ENCODE assay signal across 8 cellular contexts in genomic region chr1:16367968-16368910, GRCh38. TPM values are rescaled to one million over a fixed set of nuclear protein-coding genes. Genes with fewer than 3 reads are reported as not detected.
A peak's percentile ranks its signal among the peaks of the same experiment; 100 is the strongest.
DNase-seq lines count a peak whose midpoint lies in the region; TF ChIP-seq lines count a peak whose summit lies in the region.

No MANE protein-coding gene starts in this region.

- H3K4me1 ChIP-seq in KMS-11 (ENCODE audit: low read depth, poor library complexity, severe bottlenecking) (peaks cover 44% of the 10 kb centered on the region), urinary bladder (ENCODE audit: insufficient read depth) (no peaks in the 10 kb centered on the region)

- H3K4me1 Mint-ChIP-seq in MCF 10A (ENCODE audit: insufficient read depth, unreplicated experiment) = peaks cover 23% of the 10 kb centered on the region

- H2AFZ ChIP-seq in KMS-11 (ENCODE audit: low read depth) = no peak overlapping the region

- DNase-seq in MCF 10A (ENCODE audit: unreplicated experiment) (no peak), lower leg skin (ENCODE audit: low spot score in 2 of 2) (no peak), NOMO-1 treated with dmso at 0.1 percent for 144 hours (lab: John Stamatoyannopoulos, UW; ENCODE audit: unreplicated experiment) (no peak), anterior cingulate cortex (lab: John Stamatoyannopoulos, UW) (no peak), mesenteric fat pad (ENCODE audit: low spot score) (no peak)

- intact Hi-C loops in MCF 10A (cut with micrococcal nuclease) (loop anchor here (1.0 to 10.0 kb wide), 2 partner anchors 28 to 363 kb away; partner anchors contain the start of gene SRARP), lower leg skin (cut with DNase I; ENCODE audit: low total_unique reads) (no loop called here)

- POLR2A ChIA-PET in MCF 10A (lab: Yijun Ruan, JAX) = interaction anchor here (0.6 to 4.4 kb wide), 23 partner anchors 8 to 922 kb away, joined by 3 to 51 read pairs (median 3); partner anchors contain the start of genes FBXO42, NECAP2 and RNU1-1

- peaks cover 21% of the 10 kb centered on the region for H3K36me3 Mint-ChIP-seq in MCF 10A (ENCODE audit: insufficient read depth, unreplicated experiment)

- H3K79me2 ChIP-seq in KMS-11 (ENCODE audit: insufficient read depth, low read depth) = peaks cover 58% of the 10 kb centered on the region

- H3K4me3 ChIP-seq in KMS-11 (IDR thresholded peaks at IDR 0.05; ENCODE audit: insufficient read depth, low read depth, low read length) = peak overlapping the region; percentile 89
- peak overlapping the region; percentile 70 for H3K4me3 ChIP-seq in lower leg skin (ENCODE audit: low read depth, poor library complexity, severe bottlenecking)
- H3K4me3 ChIP-seq in urinary bladder (ENCODE audit: low read depth, low read length) = peak overlapping the region; percentile 52

- H3K4me3 Mint-ChIP-seq in MCF 10A (ENCODE audit: unreplicated experiment) = peak overlapping the region; percentile 74

- CTCF ChIA-PET in MCF 10A (lab: Yijun Ruan, JAX) = interaction anchor here (0.6 to 1.2 kb wide), 6 partner anchors 68 to 289 kb away, joined by 3 to 4 read pairs (median 3); partner anchors contain the start of gene NECAP2

- peak overlapping the region; percentile 98 for H3K27ac Mint-ChIP-seq in MCF 10A (ENCODE audit: low read depth, unreplicated experiment)

- 1% methylated on average over 24 of the region's 24 CpGs for WGBS in lower leg skin, 2 donors
- WGBS in urinary bladder = 1% methylated on average over 24 of the region's 24 CpGs

- H3K36me3 ChIP-seq in KMS-11 (ENCODE audit: insufficient read depth) = no peaks in the 10 kb centered on the region
- H3K36me3 ChIP-seq in urinary bladder (ENCODE audit: insufficient read depth) = no peaks in the 10 kb centered on the region

- peak overlapping the region; percentile 88 for H3K9ac ChIP-seq in KMS-11

- peaks cover 25% of the 10 kb centered on the region; the same call in 1 of the 2 replicates for H4K20me1 ChIP-seq in KMS-11 (ENCODE audit: insufficient read depth)

- H3K9me3 Mint-ChIP-seq in MCF 10A (ENCODE audit: unreplicated experiment) = no peaks in the 10 kb centered on the region

- no peak for TF ChIP-seq POLR2A in lower leg skin (IDR thresholded peaks at IDR 0.05)

- BruUV-seq in MCF 10A (replicated peaks; lab: Mats Ljungman, UMichigan) = TSS peak; percentile 39

- H3K27ac ChIP-seq in C4-2B (peak overlapping the region; percentile 88), KMS-11 (peak overlapping the region; percentile 93), urinary bladder (ENCODE audit: low read depth) (peak overlapping the region; percentile 100)

- H3K4me2 ChIP-seq in KMS-11 = peak overlapping the region; percentile 56

- no peaks in the 10 kb centered on the region for H3K27me3 Mint-ChIP-seq in MCF 10A (ENCODE audit: insufficient read depth, unreplicated experiment)

- H3K27me3 ChIP-seq in KMS-11 (ENCODE audit: insufficient read depth, low read depth) = no peaks in the 10 kb centered on the region

- TF ChIP-seq CTCF in C4-2B (conservative IDR thresholded peaks at IDR 0.05) (no peak), KMS-11 (conservative IDR thresholded peaks at IDR 0.05; ENCODE audit: low read depth, low read length) (no peak), MCF 10A (IDR thresholded peaks at IDR 0.05; ENCODE audit: unreplicated experiment) (no peak), lower leg skin (IDR thresholded peaks at IDR 0.05) (no peak)

RNA-seq across cellular contexts. Expression of gene SZRD1, which starts 1.2 kb away (rescaled TPM):
- 108 and 114 TPM in 2 replicates for total RNA-seq in MCF 10A (2022)
- total RNA-seq in lower leg skin = 10 to 100 TPM; 37.8 to 54.0 (median 48.5) TPM
- total RNA-seq in urinary bladder = 17.8 TPM
- polyA plus RNA-seq in urinary bladder = 115 TPM
- 133 TPM for total RNA-seq in mesenteric fat pad

RNA-seq across cellular contexts. Expression of gene FBXO42, which starts 16.0 kb away (rescaled TPM):
- total RNA-seq in MCF 10A (2022) (21.9 and 24.9 TPM in 2 replicates), lower leg skin (10 to 100 TPM; 40.1 to 68.3 (median 58.1) TPM), urinary bladder (25.7 TPM), mesenteric fat pad (16.1 TPM)
- polyA plus RNA-seq in urinary bladder = 28.2 TPM
